20 cellular contexts compared by ENCODE assay signal in genomic region chr9:27400334-27400875, GRCh38.
"Had no signal": no experiment of that assay in that cellular context is flagged by ENCODE, and none has a peak within 500 bp of the region (broad histone marks: within the 10 kb centered on the region; RNA-seq: fewer than 3 reads in every experiment).

No MANE protein-coding gene starts in this region.

- H3K27me3 ChIP-seq: cardiac muscle cell, esophagus squamous epithelium, left lung, neural progenitor cell, right lobe of liver had no signal

- H3K36me3 ChIP-seq: cardiac muscle cell, esophagus squamous epithelium, left lung, neural progenitor cell, right lobe of liver, thoracic aorta had no signal

- H3K4me3 Mint-ChIP-seq: activated T-cell treated with anti-CD3 and anti-CD28 coated beads, Interleukin-2, amount 50 U/mL, for 72 hours; dendritic cell treated with granulocyte-macrophage colony-stimulating factor and Interleukin-4, amounts not matched to agents 40 ng/mL and 50 ng/mL, for 4 days; neural progenitor cell; stimulated activated naive B cell treated with anti-CD40 and anti-IgM and Interleukin-4, amounts not matched to agents 10 μg/mL and 1 μg/mL and 100 μg/mL, for 72 hours had no signal

- H3K36me3 Mint-ChIP-seq: activated naive CD4-positive, alpha-beta T cell treated with anti-CD3 and anti-CD28 coated beads, Interleukin-2, amount 50 U/mL, for 72 hours had no signal

- H3K4me3 ChIP-seq: cardiac muscle cell, esophagus squamous epithelium, left lung, neural progenitor cell, psoas muscle, right lobe of liver, thoracic aorta had no signal

- H3K27me3 Mint-ChIP-seq: dendritic cell treated with granulocyte-macrophage colony-stimulating factor and Interleukin-4, amounts not matched to agents 40 ng/mL and 50 ng/mL, for 4 days; stimulated activated naive B cell treated with anti-CD40 and anti-IgM and Interleukin-4, amounts not matched to agents 10 μg/mL and 1 μg/mL and 100 μg/mL, for 72 hours had no signal

- H3K9me3 Mint-ChIP-seq: activated naive CD4-positive, alpha-beta T cell treated with anti-CD3 and anti-CD28 coated beads, Interleukin-2, amount 50 U/mL, for 72 hours; activated T-cell treated with anti-CD3 and anti-CD28 coated beads, Interleukin-2, amount 50 U/mL, for 72 hours; dendritic cell treated with granulocyte-macrophage colony-stimulating factor and Interleukin-4, amounts not matched to agents 40 ng/mL and 50 ng/mL, for 4 days; neural progenitor cell had no signal

- H3K27ac ChIP-seq: cardiac muscle cell, esophagus squamous epithelium, left lung, neural progenitor cell, psoas muscle, right lobe of liver, thoracic aorta, VCaP had no signal

- H3K27ac Mint-ChIP-seq: activated naive CD4-positive, alpha-beta T cell treated with anti-CD3 and anti-CD28 coated beads, Interleukin-2, amount 50 U/mL, for 72 hours; activated T-cell treated with anti-CD3 and anti-CD28 coated beads, Interleukin-2, amount 50 U/mL, for 72 hours; neural progenitor cell; stimulated activated naive B cell treated with anti-CD40 and anti-IgM and Interleukin-4, amounts not matched to agents 10 μg/mL and 1 μg/mL and 100 μg/mL, for 72 hours had no signal

- ATAC-seq: activated naive CD4-positive, alpha-beta T cell treated with anti-CD3 and anti-CD28 coated beads, Interleukin-2, amount 50 U/mL, for 72 hours; activated T-cell treated with anti-CD3 and anti-CD28 coated beads, Interleukin-2, amount 50 U/mL, for 72 hours; left lung; psoas muscle; right lobe of liver; stimulated activated naive B cell treated with anti-CD40 and anti-IgM and Interleukin-4, amounts not matched to agents 10 μg/mL and 1 μg/mL and 100 μg/mL, for 72 hours had no signal

- DNase-seq: activated CD4-positive, alpha-beta T cell treated with anti-CD3 and anti-CD28 coated beads, Interleukin-2, amount 50 U/mL, for 1 hour; activated CD4-positive, CD25-positive, alpha-beta regulatory T cell treated with anti-CD3 and anti-CD28 coated beads, Interleukin-2, amount 50 U/mL, for 72 hours; activated CD8-positive, alpha-beta memory T cell treated with anti-CD3 and anti-CD28 coated beads for 24 hours; activated CD8-positive, alpha-beta memory T cell treated with anti-CD3 and anti-CD28 coated beads, Interleukin-2, amount 50 U/mL, for 48 hours; activated effector memory CD4-positive, alpha-beta T cell treated with anti-CD3 and anti-CD28 coated beads, Interleukin-2, amount 50 U/mL, for 16 hours; activated T-cell treated with anti-CD3 and anti-CD28 coated beads, Interleukin-2, amount 50 U/mL, for 72 hours; effector CD8-positive, alpha-beta T cell; esophagus squamous epithelium; left lung; psoas muscle; right lobe of liver; stimulated activated CD4-positive, alpha-beta T cell treated with anti-CD3 and anti-CD28 coated beads, Interleukin-4, amount 100 ng/mL, for 4 hours; stimulated activated naive B cell treated with anti-CD40 and anti-IgM and Interleukin-4, amounts not matched to agents 10 μg/mL and 1 μg/mL and 100 μg/mL, for 72 hours; T-helper 2 cell had no signal

- H3K4me1 ChIP-seq: left lung, psoas muscle, right lobe of liver had no signal

- H3K9me3 ChIP-seq: esophagus squamous epithelium, left lung, psoas muscle, right lobe of liver, thoracic aorta had no signal
